Comparison of ENCODE assay signal across 28 cellular contexts in the genomic region with DNA sequence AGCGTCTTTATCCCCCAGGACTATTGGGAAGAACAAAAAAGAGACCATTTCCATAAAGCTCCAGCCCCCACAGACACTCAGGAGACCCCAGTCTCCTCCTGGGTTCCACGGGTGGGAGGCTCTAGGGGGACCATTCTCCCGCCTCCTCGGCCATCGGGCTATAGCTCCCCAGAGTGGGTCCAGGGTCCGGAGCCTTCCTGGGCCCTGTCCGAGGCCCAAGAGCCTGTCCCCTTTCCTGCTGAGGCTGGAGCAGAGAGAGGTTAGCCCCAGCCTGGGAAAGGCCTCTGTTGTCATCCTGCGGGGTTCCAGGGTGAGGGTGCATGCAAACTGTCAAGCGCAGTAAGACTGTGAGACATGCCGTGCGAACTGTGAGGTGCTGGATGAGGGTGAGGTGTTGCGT.
"Had no signal": no experiment of that assay in that cellular context is flagged by ENCODE, and none has a peak within 500 bp of the region (broad histone marks: within the 10 kb centered on the region; RNA-seq: fewer than 3 reads in every experiment).

No MANE protein-coding gene starts in this region.

- H2AFZ ChIP-seq: parathyroid adenoma had no signal

- H3K36me3 ChIP-seq: ovary, right lobe of liver, sigmoid colon, stomach, thoracic aorta, thyroid gland, tibial nerve, upper lobe of left lung, uterus had no signal

- H3K9me3 Mint-ChIP-seq: naive thymus-derived CD8-positive, alpha-beta T cell; natural killer cell treated with Interleukin-12 subunit alpha and Interleukin-12 subunit beta and Interleukin-15 and Interleukin-18, amount 100 ng/mL, for 72 hours; neural crest cell; stimulated activated effector memory CD8-positive, alpha-beta T cell treated with anti-CD3 and anti-CD28 coated beads, Interleukin-12 subunit alpha, Interleukin-12 subunit beta, amount 100 ng/mL, for 72 hours; stimulated activated naive B cell treated with anti-CD40 and anti-IgM and Interleukin-4, amounts not matched to agents 10 μg/mL and 1 μg/mL and 100 μg/mL, for 72 hours; stimulated activated naive CD8-positive, alpha-beta T cell treated with anti-CD3 and anti-CD28 coated beads, Interleukin-15, Interleukin-2, amounts not matched to agents 100 ng/mL and 50 ng/mL, for 24 hours had no signal

- H3K4me1 ChIP-seq: parathyroid adenoma, psoas muscle, right lobe of liver, sigmoid colon, stomach, thyroid gland, tibial nerve, upper lobe of left lung, uterus had no signal

- H3K4me1 Mint-ChIP-seq: naive thymus-derived CD8-positive, alpha-beta T cell; stimulated activated effector memory CD8-positive, alpha-beta T cell treated with anti-CD3 and anti-CD28 coated beads, Interleukin-12 subunit alpha, Interleukin-12 subunit beta, amount 100 ng/mL, for 72 hours had no signal

- H3K27ac Mint-ChIP-seq: natural killer cell treated with Interleukin-12 subunit alpha and Interleukin-12 subunit beta and Interleukin-15 and Interleukin-18, amount 100 ng/mL, for 72 hours; nephron progenitor cell; progenitor cell of endocrine pancreas; stimulated activated effector memory CD8-positive, alpha-beta T cell treated with anti-CD3 and anti-CD28 coated beads, Interleukin-12 subunit alpha, Interleukin-12 subunit beta, amount 100 ng/mL, for 72 hours; stimulated activated naive B cell treated with anti-CD40 and anti-IgM and Interleukin-4, amounts not matched to agents 10 μg/mL and 1 μg/mL and 100 μg/mL, for 72 hours; stimulated activated naive CD8-positive, alpha-beta T cell treated with anti-CD3 and anti-CD28 coated beads, Interleukin-15, Interleukin-2, amounts not matched to agents 100 ng/mL and 50 ng/mL, for 24 hours had no signal

- H3K27me3 Mint-ChIP-seq: progenitor cell of endocrine pancreas; stimulated activated naive CD8-positive, alpha-beta T cell treated with anti-CD3 and anti-CD28 coated beads, Interleukin-15, Interleukin-2, amounts not matched to agents 100 ng/mL and 50 ng/mL, for 24 hours had no signal

- H3K4me3 ChIP-seq: ovary, psoas muscle, right lobe of liver, sigmoid colon, stomach, thoracic aorta, thyroid gland, tibial nerve, upper lobe of left lung, uterus had no signal

- H3K27ac ChIP-seq: ovary, parathyroid adenoma, psoas muscle, right lobe of liver, sigmoid colon, stomach, thoracic aorta, thyroid gland, tibial nerve, upper lobe of left lung, uterus had no signal

- DNase-seq: nephron progenitor cell; occipital lobe; ovary; psoas muscle; right cardiac atrium; right lobe of liver; sigmoid colon; small intestine; stimulated activated CD4-positive, alpha-beta T cell treated with anti-CD3 and anti-CD28 coated beads, Interleukin-15, amount 100 ng/mL, for 24 hours; stimulated activated CD4-positive, alpha-beta T cell treated with anti-CD3 and anti-CD28 coated beads, Interleukin-2, amount 100 ng/mL, for 24 hours; stimulated activated CD4-positive, alpha-beta T cell treated with anti-CD3 and anti-CD28 coated beads, Interleukin-2, amount 100 ng/mL, for 48 hours; stimulated activated CD4-positive, alpha-beta T cell treated with anti-CD3 and anti-CD28 coated beads, Interleukin-4, amount 100 ng/mL, for 24 hours; stimulated activated naive B cell treated with anti-CD40 and anti-IgM and Interleukin-4, amounts not matched to agents 10 μg/mL and 1 μg/mL and 100 μg/mL, for 72 hours; stimulated activated naive CD4-positive, alpha-beta T cell treated with Interleukin-2 at 50 U/mL for 16 hours; stomach; thyroid gland; trophoblast cell; upper lobe of left lung; uterus had no signal

- H3K4me3 Mint-ChIP-seq: naive thymus-derived CD8-positive, alpha-beta T cell; natural killer cell treated with Interleukin-12 subunit alpha and Interleukin-12 subunit beta and Interleukin-15 and Interleukin-18, amount 100 ng/mL, for 72 hours; nephron progenitor cell; neural crest cell; stimulated activated effector memory CD8-positive, alpha-beta T cell treated with anti-CD3 and anti-CD28 coated beads, Interleukin-12 subunit alpha, Interleukin-12 subunit beta, amount 100 ng/mL, for 72 hours; stimulated activated naive B cell treated with anti-CD40 and anti-IgM and Interleukin-4, amounts not matched to agents 10 μg/mL and 1 μg/mL and 100 μg/mL, for 72 hours; stimulated activated naive CD8-positive, alpha-beta T cell treated with anti-CD3 and anti-CD28 coated beads, Interleukin-15, Interleukin-2, amounts not matched to agents 100 ng/mL and 50 ng/mL, for 24 hours had no signal

- H3K9me3 ChIP-seq: ovary, psoas muscle, right lobe of liver, sigmoid colon, stomach, thoracic aorta, thyroid gland, tibial nerve, upper lobe of left lung, uterus had no signal

- ATAC-seq: naive thymus-derived CD8-positive, alpha-beta T cell; natural killer cell treated with Interleukin-12 subunit alpha and Interleukin-12 subunit beta and Interleukin-15 and Interleukin-18, amount 100 ng/mL, for 72 hours; psoas muscle; right cardiac atrium; stimulated activated effector memory CD8-positive, alpha-beta T cell treated with anti-CD3 and anti-CD28 coated beads, Interleukin-12 subunit alpha, Interleukin-12 subunit beta, amount 100 ng/mL, for 72 hours; stimulated activated naive B cell treated with anti-CD40 and anti-IgM and Interleukin-4, amounts not matched to agents 10 μg/mL and 1 μg/mL and 100 μg/mL, for 72 hours had no signal

- H3K36me3 Mint-ChIP-seq: naive thymus-derived CD8-positive, alpha-beta T cell; natural killer cell treated with Interleukin-12 subunit alpha and Interleukin-12 subunit beta and Interleukin-15 and Interleukin-18, amount 100 ng/mL, for 72 hours; stimulated activated effector memory CD8-positive, alpha-beta T cell treated with anti-CD3 and anti-CD28 coated beads, Interleukin-12 subunit alpha, Interleukin-12 subunit beta, amount 100 ng/mL, for 72 hours; stimulated activated naive B cell treated with anti-CD40 and anti-IgM and Interleukin-4, amounts not matched to agents 10 μg/mL and 1 μg/mL and 100 μg/mL, for 72 hours had no signal

- H3K9ac ChIP-seq: parathyroid adenoma had no signal

- H3K27me3 ChIP-seq: ovary, right lobe of liver, thyroid gland, tibial nerve, upper lobe of left lung, uterus had no signal
